In the genomic region with DNA sequence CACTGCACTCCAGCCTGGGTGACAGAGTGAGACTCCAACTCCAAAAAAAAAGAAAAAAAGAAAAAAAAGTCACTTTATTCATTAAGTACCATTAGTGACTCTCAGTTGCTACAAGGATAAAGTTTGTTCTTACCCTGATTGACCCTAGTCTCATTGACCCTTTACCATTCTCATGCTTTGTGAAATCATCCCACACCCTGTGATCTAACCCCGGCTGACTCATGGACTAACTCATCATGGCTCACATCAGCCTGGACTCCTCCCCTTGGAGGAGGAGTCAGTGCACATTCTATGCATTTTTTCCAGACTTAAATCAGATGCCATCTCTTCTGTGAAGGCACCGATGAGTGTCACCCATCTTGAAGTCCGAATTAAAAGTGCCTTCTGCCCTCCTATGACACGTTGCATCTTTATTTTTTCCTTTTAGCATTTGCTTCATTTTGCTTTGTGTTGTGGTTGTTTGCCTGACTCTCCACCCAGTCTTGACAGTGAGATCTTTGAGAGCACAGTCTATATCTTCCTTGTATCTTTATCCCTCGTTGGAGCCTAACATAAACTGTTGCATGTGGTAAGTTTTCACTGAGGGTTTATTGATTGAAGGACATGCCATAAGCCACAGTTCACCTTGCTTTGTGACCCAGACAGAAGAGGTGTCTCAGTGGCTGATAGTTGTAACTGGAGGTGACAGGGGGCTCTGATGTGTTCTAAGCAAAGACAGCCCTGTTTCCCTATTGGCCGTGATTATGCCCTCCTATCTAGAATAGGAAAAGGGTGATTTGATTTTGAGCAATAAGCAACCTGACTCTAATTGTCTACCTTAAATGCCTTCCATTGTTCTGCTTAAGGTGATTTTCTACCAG, we compare ENCODE assay signal across 9 cellular contexts.
A peak's percentile ranks its signal among the peaks of the same experiment; 100 is the strongest.
DNase-seq lines count a peak whose midpoint lies in the region; ATAC-seq and TF ChIP-seq lines count a peak whose summit lies in the region.
"Had no signal": no experiment of that assay in that cellular context is flagged by ENCODE, and none has a peak within 500 bp of the region (broad histone marks: within the 10 kb centered on the region; RNA-seq: fewer than 3 reads in every experiment).

No MANE protein-coding gene starts in this region.

- H3K4me3 ChIP-seq in Loucy (ENCODE audit: low read length, poor library complexity, severe bottlenecking), result no peak overlapping the region
- H3K4me3 ChIP-seq: body of pancreas had no signal

- peak overlapping the region; percentile 55 for H3K4me3 Mint-ChIP-seq in activated CD8-positive, alpha-beta T cell treated with anti-CD3 and anti-CD28 coated beads for 36 hours

- peaks cover 21% of the 10 kb centered on the region for H3K4me1 ChIP-seq in Loucy (ENCODE audit: insufficient read depth, low read length, poor library complexity, severe bottlenecking)

- peaks cover 27% of the 10 kb centered on the region for H3K36me3 Mint-ChIP-seq in activated CD8-positive, alpha-beta T cell treated with anti-CD3 and anti-CD28 coated beads for 36 hours (ENCODE audit: low read depth)

- H3K79me2 ChIP-seq in Loucy (ENCODE audit: insufficient read depth, low read length), result no peaks in the 10 kb centered on the region

- H3K27me3 Mint-ChIP-seq in activated CD8-positive, alpha-beta T cell treated with anti-CD3 and anti-CD28 coated beads for 36 hours, result no peaks in the 10 kb centered on the region

- H3K4me1 Mint-ChIP-seq in activated CD8-positive, alpha-beta T cell treated with anti-CD3 and anti-CD28 coated beads for 36 hours (ENCODE audit: low read depth), result peaks cover 46% of the 10 kb centered on the region

- H2AFZ ChIP-seq in Loucy (ENCODE audit: low read length), result peak overlapping the region; percentile 54; the same call in 1 of the 2 replicates

- H3K9me3 Mint-ChIP-seq in activated CD8-positive, alpha-beta T cell treated with anti-CD3 and anti-CD28 coated beads for 36 hours, result no peaks in the 10 kb centered on the region

- peak; percentile 30 to 48 for DNase-seq in activated CD4-positive, alpha-beta T cell treated with anti-CD3 and anti-CD28 coated beads for 24 hours (ENCODE audit: low read depth in 2 of 2)
- no peak for DNase-seq in activated CD4-positive, alpha-beta T cell treated with anti-CD3 and anti-CD28 coated beads for 1 hour
- peak; percentile 87 for DNase-seq in activated CD8-positive, alpha-beta T cell treated with anti-CD3 and anti-CD28 coated beads for 36 hours
- DNase-seq in left ventricle myocardium superior (no peak), NCI-H774 (lab: John Stamatoyannopoulos, UW) (no peak)
- peak; percentile 51 to 69 for DNase-seq in stimulated activated CD4-positive, alpha-beta T cell treated with anti-CD3 and anti-CD28 coated beads, Interleukin-2, amount 100 ng/mL, for 24 hours

- TF ChIP-seq CTCF in Loucy (conservative IDR thresholded peaks at IDR 0.05; ENCODE audit: low read length), result no peak
- no peak for TF ChIP-seq CTCF in activated CD8-positive, alpha-beta T cell treated with anti-CD3 and anti-CD28 coated beads for 36 hours (IDR thresholded peaks at IDR 0.05)

- H3K36me3 ChIP-seq in Loucy (ENCODE audit: insufficient read depth, low read length), result no peaks in the 10 kb centered on the region

- H3K9me2 ChIP-seq in Loucy (replicated peaks; ENCODE audit: low read depth, low read length), result no peaks in the 10 kb centered on the region

- no peaks in the 10 kb centered on the region for H4K20me1 ChIP-seq in Loucy (ENCODE audit: insufficient read depth, low read length, poor library complexity, severe bottlenecking)

- H3K9ac ChIP-seq in Loucy (ENCODE audit: low read depth, low read length, poor library complexity, severe bottlenecking), result no peak overlapping the region

- no peaks in the 10 kb centered on the region for H3K9me3 ChIP-seq in Loucy (ENCODE audit: insufficient read depth, low read depth, low read length)
- H3K9me3 ChIP-seq: body of pancreas had no signal

- peak overlapping the region; percentile 31 for H3K4me2 ChIP-seq in Loucy (ENCODE audit: low read depth, low read length, poor library complexity, severe bottlenecking)

- POLR2A ChIA-PET in activated CD8-positive, alpha-beta T cell treated with anti-CD3 and anti-CD28 coated beads for 36 hours (lab: Charles Lee), result interaction anchor here (1.0 kb wide), 1 partner anchor 72 kb away, joined by 4 read pairs; a partner anchor contains a TSS

- no peaks in the 10 kb centered on the region for H3K27me3 ChIP-seq in Loucy (ENCODE audit: insufficient read depth, low read length, poor library complexity, severe bottlenecking)
- H3K27me3 ChIP-seq: body of pancreas had no signal

- peak overlapping the region; percentile 96 for H3K27ac Mint-ChIP-seq in activated CD8-positive, alpha-beta T cell treated with anti-CD3 and anti-CD28 coated beads for 36 hours

- no peaks in the 10 kb centered on the region for H3F3A ChIP-seq in Loucy (ENCODE audit: low read depth)

- ATAC-seq in activated CD8-positive, alpha-beta T cell treated with anti-CD3 and anti-CD28 coated beads for 36 hours, result peak; percentile 88
- ATAC-seq in left ventricle myocardium superior, result peak; percentile 51
- ATAC-seq in HG03097 (IDR thresholded peaks at IDR 0.05; ENCODE audit: low FRiP score, unreplicated experiment), result no peak
- ATAC-seq: body of pancreas had no signal

- CTCF ChIA-PET in activated CD8-positive, alpha-beta T cell treated with anti-CD3 and anti-CD28 coated beads for 36 hours (lab: Charles Lee), result interaction anchor here (1.1 to 1.2 kb wide), 3 partner anchors 15 to 71 kb away, joined by 3 read pairs; no protein-coding TSS in a partner anchor

- intact Hi-C loops in activated CD8-positive, alpha-beta T cell treated with anti-CD3 and anti-CD28 coated beads for 36 hours (cut with micrococcal nuclease), result loop anchor here (1.0 to 5.0 kb wide), 4 partner anchors 20 to 111 kb away; a partner anchor contains a TSS
- intact Hi-C loops in left ventricle myocardium superior (cut with micrococcal nuclease), result no loop called here

Comparison
In these comparisons a context has a peak if more than half of its experiments do, and no peak if none do; other contexts are left out.
1. DNase-seq: peak in activated CD4-positive, alpha-beta T cell treated with anti-CD3 and anti-CD28 coated beads for 24 hours (2 of 2), activated CD8-positive, alpha-beta T cell treated with anti-CD3 and anti-CD28 coated beads for 36 hours (single experiment) and stimulated activated CD4-positive, alpha-beta T cell treated with anti-CD3 and anti-CD28 coated beads, Interleukin-2, amount 100 ng/mL, for 24 hours (2 of 2); none in activated CD4-positive, alpha-beta T cell treated with anti-CD3 and anti-CD28 coated beads for 1 hour (single experiment), left ventricle myocardium superior (single experiment) and NCI-H774 (single experiment).